In the genomic region with DNA sequence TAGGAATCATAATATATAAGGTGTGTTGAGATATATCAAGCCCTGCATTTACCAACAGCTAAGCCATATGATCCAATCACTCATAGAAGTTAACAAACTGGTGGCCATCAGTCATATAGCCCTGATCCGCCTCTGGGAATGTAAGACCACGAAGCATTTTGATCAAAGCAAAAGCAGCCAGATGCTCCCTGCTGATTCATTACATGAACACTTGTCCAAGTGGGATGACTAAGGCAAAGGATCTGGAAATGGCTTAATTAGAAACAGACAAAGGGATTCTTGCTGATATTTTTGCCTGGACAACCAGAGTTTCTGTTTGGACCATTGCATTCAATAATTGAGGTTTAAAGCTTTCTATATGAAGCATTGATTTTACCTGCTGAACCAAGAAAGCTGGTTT, we compare ENCODE assay signal across 26 cellular contexts.
DNase-seq lines count a peak whose midpoint lies in the region; ATAC-seq and TF ChIP-seq lines count a peak whose summit lies in the region.
"Had no signal": no experiment of that assay in that cellular context is flagged by ENCODE, and none has a peak within 500 bp of the region (broad histone marks: within the 10 kb centered on the region; RNA-seq: fewer than 3 reads in every experiment).

No MANE protein-coding gene starts in this region.

- intact Hi-C loops in left lung (cut with DNase I), result no loop called here

- no peak for ATAC-seq in left lung
- ATAC-seq: GM12878, GM23338, left lobe of liver, psoas muscle had no signal

- no peaks in the 10 kb centered on the region for H3K36me3 ChIP-seq in left lung
- H3K36me3 ChIP-seq: adrenal gland, SJCRH30 had no signal

- no peak overlapping the region for H3K4me3 ChIP-seq in left lung
- H3K4me3 ChIP-seq: adrenal gland, GM12878, GM23338, psoas muscle, SJCRH30 had no signal

- DNase-seq in GM04503 (ENCODE audit: low read depth) (peak; percentile 73), SK-N-DZ (ENCODE audit: low spot score) (peak; percentile 78), fibroblast of the conjunctiva (ENCODE audit: low read depth) (peak; percentile 59), stromal cell of bone marrow (ENCODE audit: low read depth) (peak; percentile 69), RPMI8226 (no peak), left lung (no peak), NCI-H774 (lab: John Stamatoyannopoulos, UW) (no peak), HPDE6-E6E7 (ENCODE audit: extremely low spot score) (no peak)
- DNase-seq: activated CD4-positive, alpha-beta T cell treated with anti-CD3 and anti-CD28 coated beads, Interleukin-2, amount 50 U/mL, for 4 hours; activated gamma-delta T cell treated with Interleukin-2 at 50 U/mL for 16 hours; adrenal gland; head of caudate nucleus; MV-4-11; NCI-H1694 treated with DMSO at 0.1 percent for 48 hours; NCI-H748 treated with DMSO at 0.1 percent for 48 hours; nephron progenitor cell; OCI-M1; psoas muscle; SJCRH30; stimulated activated CD4-positive, alpha-beta T cell treated with anti-CD3 and anti-CD28 coated beads, Interleukin-4, amount 100 ng/mL, for 4 hours; substantia nigra; T-helper 2 cell had no signal

- H3K4me1 ChIP-seq in left lung, result no peaks in the 10 kb centered on the region
- H3K4me1 ChIP-seq: adrenal gland, psoas muscle, SJCRH30 had no signal

- no peak for TF ChIP-seq CTCF in left lung (IDR thresholded peaks at IDR 0.05)

- no peaks in the 10 kb centered on the region for H3K27me3 ChIP-seq in left lung
- H3K27me3 ChIP-seq: adrenal gland, SJCRH30 had no signal

- H3K9me3 ChIP-seq in left lung, result peaks cover 0 to 26% of the 10 kb centered on the region in 2 donors

- no peak overlapping the region for H3K27ac ChIP-seq in left lung
- H3K27ac ChIP-seq: adrenal gland, C4-2B, psoas muscle, SJCRH30 had no signal

Comparison
In these comparisons a context has a peak if more than half of its experiments do, and no peak if none do; other contexts are left out.
1. DNase-seq: peak in GM04503 (single experiment), SK-N-DZ (single experiment), fibroblast of the conjunctiva (single experiment) and stromal cell of bone marrow (single experiment); none in RPMI8226 (single experiment), left lung (0 of 2), NCI-H774 (single experiment) and HPDE6-E6E7 (single experiment).